Comparison of ENCODE assay signal across 8 cellular contexts in genomic region chr17:732788-733720, GRCh38. TPM values are rescaled to one million over a fixed set of nuclear protein-coding genes. Genes with fewer than 3 reads are reported as not detected.
DNase-seq lines count a peak whose midpoint lies in the region; ATAC-seq and TF ChIP-seq lines count a peak whose summit lies in the region.

No MANE protein-coding gene starts in this region.

- peak overlapping the region; percentile 92 to 98 for H3K4me3 Mint-ChIP-seq in stimulated activated naive CD8-positive, alpha-beta T cell treated with anti-CD3 and anti-CD28 coated beads, Interleukin-15, amount 100 ng/mL, for 72 hours

- H3K4me2 ChIP-seq in mesendoderm (ENCODE audit: low read length): peak overlapping the region; percentile 67

- H3K27me3 ChIP-seq in ACC112 (ENCODE audit: insufficient read depth, low read length) (no peaks in the 10 kb centered on the region), HL-60 (ENCODE audit: insufficient read depth, poor library complexity, severe bottlenecking) (peaks cover 3% of the 10 kb centered on the region), WERI-Rb-1 (ENCODE audit: insufficient read depth, low read depth, severe bottlenecking) (no peaks in the 10 kb centered on the region), mesendoderm (ENCODE audit: insufficient read depth, low read length, poor library complexity) (no peaks in the 10 kb centered on the region)
- H3K27me3 ChIP-seq in effector memory CD4-positive, alpha-beta T cell (replicated peaks; ENCODE audit: control insufficient read depth, insufficient read depth, low read length, poor library complexity, severe bottlenecking): no peaks in the 10 kb centered on the region

- peak overlapping the region; percentile 93 for H3K4ac ChIP-seq in mesendoderm (ENCODE audit: low read depth, low read length)

- H3K27me3 Mint-ChIP-seq in stimulated activated naive CD8-positive, alpha-beta T cell treated with anti-CD3 and anti-CD28 coated beads, Interleukin-15, amount 100 ng/mL, for 72 hours: no peaks in the 10 kb centered on the region

- H3K9me3 Mint-ChIP-seq in stimulated activated naive CD8-positive, alpha-beta T cell treated with anti-CD3 and anti-CD28 coated beads, Interleukin-15, amount 100 ng/mL, for 72 hours: no peaks in the 10 kb centered on the region

- ATAC-seq in GM18909 (IDR thresholded peaks at IDR 0.05; ENCODE audit: poor library complexity, unreplicated experiment): peak; percentile 44
- peak; percentile 59 for ATAC-seq in stimulated activated naive CD8-positive, alpha-beta T cell treated with anti-CD3 and anti-CD28 coated beads, Interleukin-15, amount 100 ng/mL, for 72 hours

- peak overlapping the region; percentile 91 for H3K18ac ChIP-seq in mesendoderm (ENCODE audit: low read length)

- no peak overlapping the region for H3K23ac ChIP-seq in mesendoderm (ENCODE audit: low read length)

- H3K27ac Mint-ChIP-seq in stimulated activated naive CD8-positive, alpha-beta T cell treated with anti-CD3 and anti-CD28 coated beads, Interleukin-15, amount 100 ng/mL, for 72 hours: peak overlapping the region; percentile 94 to 96

- H3K36me3 ChIP-seq in ACC112 (ENCODE audit: insufficient read depth, low read length) (peaks cover 20% of the 10 kb centered on the region), WERI-Rb-1 (peaks cover 46% of the 10 kb centered on the region), mesendoderm (ENCODE audit: control insufficient read depth, insufficient read depth, low read length) (peaks cover 1% of the 10 kb centered on the region)
- no peaks in the 10 kb centered on the region for H3K36me3 ChIP-seq in effector memory CD4-positive, alpha-beta T cell (ENCODE audit: control insufficient read depth, insufficient read depth, low read length)

- H2AFZ ChIP-seq in ACC112 (ENCODE audit: low read length, unreplicated experiment): peak overlapping the region; percentile 85

- H3K79me2 ChIP-seq in ACC112 (ENCODE audit: control insufficient read depth, insufficient read depth, low read length, unreplicated experiment) (peaks cover 40% of the 10 kb centered on the region), mesendoderm (ENCODE audit: control insufficient read depth, insufficient read depth, low read length) (peaks cover 3% of the 10 kb centered on the region)

- H3K9me3 ChIP-seq in WERI-Rb-1 (ENCODE audit: severe bottlenecking): no peaks in the 10 kb centered on the region
- no peaks in the 10 kb centered on the region for H3K9me3 ChIP-seq in effector memory CD4-positive, alpha-beta T cell (ENCODE audit: control insufficient read depth, low read length)

- no peak overlapping the region for H2BK5ac ChIP-seq in mesendoderm (ENCODE audit: low read length)

- H4K8ac ChIP-seq in mesendoderm (ENCODE audit: low read depth, low read length): peak overlapping the region; percentile 57

- peak overlapping the region; percentile 94 for H3K4me3 ChIP-seq in ACC112 (ENCODE audit: low read depth, low read length)
- H3K4me3 ChIP-seq in HL-60 (replicated peaks; ENCODE audit: insufficient read depth, low read length): peak overlapping the region; percentile 48
- H3K4me3 ChIP-seq in WERI-Rb-1 (ENCODE audit: low read depth, low read length): peak overlapping the region; percentile 73
- peak overlapping the region; percentile 50 for H3K4me3 ChIP-seq in effector memory CD4-positive, alpha-beta T cell (ENCODE audit: insufficient read depth, low read depth, low read length, poor library complexity, severe bottlenecking)
- H3K4me3 ChIP-seq in mesendoderm (ENCODE audit: low read length): peak overlapping the region; percentile 50

- peak overlapping the region; percentile 94 for H2BK120ac ChIP-seq in mesendoderm (ENCODE audit: low read depth, low read length)

- H4K5ac ChIP-seq in mesendoderm (ENCODE audit: low read length): no peak overlapping the region

- H3K4me1 Mint-ChIP-seq in stimulated activated naive CD8-positive, alpha-beta T cell treated with anti-CD3 and anti-CD28 coated beads, Interleukin-15, amount 100 ng/mL, for 72 hours: peaks cover 32% of the 10 kb centered on the region

- WGBS in mesendoderm (ENCODE audit: extremely low coverage, insufficient coverage, low lambda C conversion rate): no CpG with 5 or more reads among the region's 72 CpGs

- peak overlapping the region; percentile 82 for H3K56ac ChIP-seq in mesendoderm (ENCODE audit: low read length)

- H2BK15ac ChIP-seq in mesendoderm (replicated peaks; ENCODE audit: low read depth): no peak overlapping the region

- H3K4me1 ChIP-seq in ACC112 (ENCODE audit: control insufficient read depth, insufficient read depth, low read length, unreplicated experiment): peaks cover 8% of the 10 kb centered on the region
- peaks cover 8% of the 10 kb centered on the region for H3K4me1 ChIP-seq in effector memory CD4-positive, alpha-beta T cell (ENCODE audit: control insufficient read depth, insufficient read depth, low read length, poor library complexity, severe bottlenecking)
- H3K4me1 ChIP-seq in mesendoderm (ENCODE audit: control insufficient read depth, low read depth, low read length): peaks cover 4% of the 10 kb centered on the region

- no peak for DNase-seq in HL-60 (ENCODE audit: low read depth in 1 of 2, low spot score in 1 of 2)
- DNase-seq in WERI-Rb-1: peak; percentile 25
- DNase-seq in effector memory CD4-positive, alpha-beta T cell: no peak
- DNase-seq in mesendoderm: peak; percentile 54
- DNase-seq in stimulated activated naive CD8-positive, alpha-beta T cell treated with anti-CD3 and anti-CD28 coated beads, Interleukin-15, amount 100 ng/mL, for 72 hours: peak; percentile 30 to 43
- no peak for DNase-seq in inferior parietal cortex (ENCODE audit: extremely low spot score)

- H3K9ac ChIP-seq in mesendoderm (ENCODE audit: low read length): peak overlapping the region; percentile 65

- no peak overlapping the region for H2AK5ac ChIP-seq in mesendoderm (ENCODE audit: low read length)

- TF ChIP-seq CTCF in HL-60 (IDR thresholded peaks at IDR 0.05; ENCODE audit: insufficient read depth, low read length): no peak
- TF ChIP-seq CTCF in WERI-Rb-1 (IDR thresholded peaks at IDR 0.05; ENCODE audit: low read depth, low read length): no peak

- H3K79me1 ChIP-seq in mesendoderm (ENCODE audit: low read length): peaks cover 4% of the 10 kb centered on the region

- peak overlapping the region; percentile 56; the same call in 1 of the 2 replicates for H3K27ac ChIP-seq in ACC112 (ENCODE audit: low read depth, low read length)
- no peak overlapping the region for H3K27ac ChIP-seq in HL-60 (replicated peaks)
- H3K27ac ChIP-seq in WERI-Rb-1: peak overlapping the region; percentile 90
- H3K27ac ChIP-seq in effector memory CD4-positive, alpha-beta T cell (ENCODE audit: insufficient read depth, low read length, poor library complexity, severe bottlenecking): peak overlapping the region; percentile 11
- peak overlapping the region; percentile 61 for H3K27ac ChIP-seq in mesendoderm (ENCODE audit: low read depth, low read length)

RNA-seq across cellular contexts. Expression of gene TLCD3A, which starts 0.7 kb away (rescaled TPM):
- 17.5 TPM for polyA plus RNA-seq in mesendoderm (2013, experiment 1 of 2)
- 19.4 TPM for polyA plus RNA-seq in mesendoderm (2013, experiment 2 of 2)

RNA-seq across cellular contexts. Expression of gene VPS53, which starts 18.4 kb away (rescaled TPM):
- polyA plus RNA-seq in mesendoderm (2013, experiment 1 of 2): 13.0 TPM
- polyA plus RNA-seq in mesendoderm (2013, experiment 2 of 2): 14.6 TPM

RNA-seq across cellular contexts. Expression of gene GEMIN4, which starts 19.0 kb away (rescaled TPM):
- polyA plus RNA-seq in mesendoderm (2013, experiment 1 of 2): 34.4 TPM
- polyA plus RNA-seq in mesendoderm (2013, experiment 2 of 2): 31.4 TPM

RNA-seq across cellular contexts. Expression of gene GLOD4, which starts 49.0 kb away (rescaled TPM):
- 46.4 TPM for polyA plus RNA-seq in mesendoderm (2013, experiment 1 of 2)
- 48.7 TPM for polyA plus RNA-seq in mesendoderm (2013, experiment 2 of 2)

RNA-seq across cellular contexts. Expression of gene MRM3, which starts 49.1 kb away (rescaled TPM):
- 12.1 TPM for polyA plus RNA-seq in mesendoderm (2013, experiment 1 of 2)
- 12.7 TPM for polyA plus RNA-seq in mesendoderm (2013, experiment 2 of 2)

Comparison
In these comparisons a context has a peak if more than half of its experiments do, and no peak if none do; other contexts are left out.
1. DNase-seq: peak in WERI-Rb-1 (single experiment), mesendoderm (single experiment) and stimulated activated naive CD8-positive, alpha-beta T cell treated with anti-CD3 and anti-CD28 coated beads, Interleukin-15, amount 100 ng/mL, for 72 hours (2 of 2); none in HL-60 (0 of 2), effector memory CD4-positive, alpha-beta T cell (0 of 3) and inferior parietal cortex (single experiment).
2. Peak in every context shown above with its lines, with median percentiles within 50 percentile points of each other: H3K4me3 ChIP-seq.